10 cellular contexts compared by ENCODE assay signal in genomic region chr9:97695390-97695789, GRCh38. TPM values are rescaled to one million over a fixed set of nuclear protein-coding genes. Genes with fewer than 3 reads are reported as not detected.
DNase-seq lines count a peak whose midpoint lies in the region; ATAC-seq and TF ChIP-seq lines count a peak whose summit lies in the region.
"Had no signal": no experiment of that assay in that cellular context is flagged by ENCODE, and none has a peak within 500 bp of the region (broad histone marks: within the 10 kb centered on the region; RNA-seq: fewer than 3 reads in every experiment).

No MANE protein-coding gene starts in this region.

- no peaks in the 10 kb centered on the region for H3K9me3 Mint-ChIP-seq in activated naive CD4-positive, alpha-beta T cell treated with anti-CD3 and anti-CD28 coated beads, Interleukin-2, amount 10 ng/mL, durations not matched to agents 7 days and 5 days
- no peaks in the 10 kb centered on the region for H3K9me3 Mint-ChIP-seq in activated CD4-positive, alpha-beta memory T cell treated with anti-CD3 and anti-CD28 coated beads, Interleukin-2, amount 10 ng/mL, durations not matched to agents 7 days and 5 days
- peaks cover 0 to 2% (median 0%) of the 10 kb centered on the region in 6 donors for H3K9me3 Mint-ChIP-seq in immature natural killer cell

- peaks cover 11% of the 10 kb centered on the region for H3K27me3 Mint-ChIP-seq in activated naive CD4-positive, alpha-beta T cell treated with anti-CD3 and anti-CD28 coated beads, Interleukin-2, amount 10 ng/mL, durations not matched to agents 7 days and 5 days
- H3K27me3 Mint-ChIP-seq in activated CD4-positive, alpha-beta memory T cell treated with anti-CD3 and anti-CD28 coated beads, Interleukin-2, amount 10 ng/mL, durations not matched to agents 7 days and 5 days: no peaks in the 10 kb centered on the region
- H3K27me3 Mint-ChIP-seq in immature natural killer cell (ENCODE audit: low read depth in 3 of 3): peaks cover 3 to 10% (median 5%) of the 10 kb centered on the region in 3 donors

- H3K36me3 ChIP-seq in stomach: peaks cover 12 to 30% (median 29%) of the 10 kb centered on the region in 4 donors

- H3K27ac ChIP-seq in stomach: no peak overlapping the region
- H3K27ac ChIP-seq: C4-2B had no signal

- H3K27ac Mint-ChIP-seq in activated naive CD4-positive, alpha-beta T cell treated with anti-CD3 and anti-CD28 coated beads, Interleukin-2, amount 10 ng/mL, durations not matched to agents 7 days and 5 days: no peak overlapping the region
- no peak overlapping the region for H3K27ac Mint-ChIP-seq in activated CD4-positive, alpha-beta memory T cell treated with anti-CD3 and anti-CD28 coated beads, Interleukin-2, amount 10 ng/mL, durations not matched to agents 7 days and 5 days
- H3K27ac Mint-ChIP-seq in immature natural killer cell: peak overlapping the region in 3 of 6 donors; percentile 36 to 94 (median 94)

- no peak for ATAC-seq in GM21576 (IDR thresholded peaks at IDR 0.05; ENCODE audit: unreplicated experiment)

- POLR2A ChIA-PET in activated CD4-positive, alpha-beta memory T cell treated with anti-CD3 and anti-CD28 coated beads, Interleukin-2, amount 10 ng/mL, durations not matched to agents 7 days and 5 days (lab: Charles Lee): interaction anchor here (1.3 to 3.5 kb wide), 6 partner anchors 8 to 291 kb away, joined by 3 to 32 read pairs (median 18); partner anchors contain the start of genes ANP32B, NCBP1, TRMO and TSTD2

- H3K36me3 Mint-ChIP-seq in activated naive CD4-positive, alpha-beta T cell treated with anti-CD3 and anti-CD28 coated beads, Interleukin-2, amount 10 ng/mL, durations not matched to agents 7 days and 5 days: peaks cover 33% of the 10 kb centered on the region
- H3K36me3 Mint-ChIP-seq in activated CD4-positive, alpha-beta memory T cell treated with anti-CD3 and anti-CD28 coated beads, Interleukin-2, amount 10 ng/mL, durations not matched to agents 7 days and 5 days (ENCODE audit: low read depth): peaks cover 26% of the 10 kb centered on the region
- H3K36me3 Mint-ChIP-seq in immature natural killer cell: peaks cover 0 to 12% (median 4%) of the 10 kb centered on the region in 3 donors

- TF ChIP-seq EP300 in stomach (IDR thresholded peaks at IDR 0.05): no peak

- no peaks in the 10 kb centered on the region for H3K27me3 ChIP-seq in stomach

- H3K4me3 ChIP-seq in stomach: peak overlapping the region; percentile 74 to 94 (median 80)

- H3K4me1 ChIP-seq in stomach: peaks cover 14 to 47% (median 36%) of the 10 kb centered on the region in 4 donors

- TF ChIP-seq CTCF in stomach (IDR thresholded peaks at IDR 0.05): no peak

- WGBS in stomach, 5 donors: 58 to 74% (median 67%) methylated on average over 3 of the region's 3 CpGs

- no peak for TF ChIP-seq POLR2A in stomach (IDR thresholded peaks at IDR 0.05)

- H3K9me3 ChIP-seq in stomach: no peaks in the 10 kb centered on the region

- peak overlapping the region; percentile 83 for H3K4me3 Mint-ChIP-seq in activated naive CD4-positive, alpha-beta T cell treated with anti-CD3 and anti-CD28 coated beads, Interleukin-2, amount 10 ng/mL, durations not matched to agents 7 days and 5 days
- peak overlapping the region; percentile 87 for H3K4me3 Mint-ChIP-seq in activated CD4-positive, alpha-beta memory T cell treated with anti-CD3 and anti-CD28 coated beads, Interleukin-2, amount 10 ng/mL, durations not matched to agents 7 days and 5 days
- peak overlapping the region; percentile 50 to 94 (median 87) for H3K4me3 Mint-ChIP-seq in immature natural killer cell

- intact Hi-C loops in stomach (cut with DNase I; ENCODE audit: low total_unique reads): no loop called here

- CTCF ChIA-PET in activated naive CD4-positive, alpha-beta T cell treated with anti-CD3 and anti-CD28 coated beads, Interleukin-2, amount 10 ng/mL, durations not matched to agents 7 days and 5 days (lab: Charles Lee): interaction anchor here (0.6 to 1.5 kb wide), 4 partner anchors 11 to 195 kb away, joined by 3 to 4 read pairs (median 4); no protein-coding TSS in a partner anchor
- CTCF ChIA-PET in activated CD4-positive, alpha-beta memory T cell treated with anti-CD3 and anti-CD28 coated beads, Interleukin-2, amount 10 ng/mL, durations not matched to agents 7 days and 5 days (lab: Charles Lee): no interaction called here

- peaks cover 55% of the 10 kb centered on the region for H3K4me1 Mint-ChIP-seq in activated naive CD4-positive, alpha-beta T cell treated with anti-CD3 and anti-CD28 coated beads, Interleukin-2, amount 10 ng/mL, durations not matched to agents 7 days and 5 days
- peaks cover 43% of the 10 kb centered on the region for H3K4me1 Mint-ChIP-seq in activated CD4-positive, alpha-beta memory T cell treated with anti-CD3 and anti-CD28 coated beads, Interleukin-2, amount 10 ng/mL, durations not matched to agents 7 days and 5 days
- H3K4me1 Mint-ChIP-seq in immature natural killer cell: peaks cover 42 to 50% of the 10 kb centered on the region in 2 donors

- no peak for DNase-seq in activated naive CD4-positive, alpha-beta T cell treated with anti-CD3 and anti-CD28 coated beads, Interleukin-2, amount 10 ng/mL, durations not matched to agents 7 days and 5 days
- no peak for DNase-seq in activated naive CD4-positive, alpha-beta T cell (lab: John Stamatoyannopoulos, UW)
- no peak for DNase-seq in activated CD4-positive, alpha-beta memory T cell treated with anti-CD3 and anti-CD28 coated beads, Interleukin-2, amount 10 ng/mL, durations not matched to agents 7 days and 5 days
- DNase-seq in immature natural killer cell (no peak), stomach (no peak), LoVo (ENCODE audit: low spot score) (no peak), NCI-H446 treated with DMSO at 0.1 percent for 48 hours (lab: John Stamatoyannopoulos, UW) (no peak)
- DNase-seq: NCI-H2029 had no signal

RNA-seq across cellular contexts. Expression of gene XPA, which starts 1.8 kb away (rescaled TPM):
- total RNA-seq in activated CD4-positive, alpha-beta memory T cell treated with anti-CD3 and anti-CD28 coated beads, Interleukin-2, amount 10 ng/mL, durations not matched to agents 7 days and 5 days: 10 to 100 TPM; 12.1 to 12.4 TPM
- polyA plus RNA-seq in immature natural killer cell: 10 to 100 TPM; 32.2 to 36.5 (median 32.5) TPM
- 10 to 100 TPM in 4 of 5 donors, 1 to 10 TPM in 1; 1.3 to 31.0 (median 25.7) TPM for total RNA-seq in stomach
- polyA plus RNA-seq in stomach: 10 to 100 TPM; 21.6 to 26.6 (median 22.1) TPM
